ENCODE assay signal across 31 cellular contexts in the genomic region with DNA sequence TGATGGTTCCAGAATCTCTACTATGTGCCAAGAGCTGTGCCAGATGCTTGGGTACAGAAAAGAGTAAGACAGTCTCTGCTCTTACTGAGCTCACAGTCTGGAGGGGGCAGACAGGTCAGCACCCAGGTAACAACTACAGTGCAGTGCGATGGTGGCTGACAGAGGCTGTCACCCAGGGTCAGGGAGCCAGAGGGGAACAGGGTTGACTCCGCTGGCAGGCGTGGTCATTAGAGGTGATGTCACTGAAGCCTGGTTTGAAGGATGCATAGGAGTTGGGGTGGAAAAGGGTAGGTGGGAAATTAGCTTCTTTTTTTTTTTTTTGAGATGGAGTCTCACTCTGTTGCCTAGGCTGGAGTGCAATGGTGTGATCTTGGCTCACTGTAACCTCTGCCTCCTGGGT. TPM values are rescaled to one million over a fixed set of nuclear protein-coding genes. Genes with fewer than 3 reads are reported as not detected.
"Had no signal": no experiment of that assay in that cellular context is flagged by ENCODE, and none has a peak within 500 bp of the region (broad histone marks: within the 10 kb centered on the region; RNA-seq: fewer than 3 reads in every experiment).

No MANE protein-coding gene starts in this region.

- DNase-seq: activated CD4-positive, alpha-beta T cell treated with anti-CD3 and anti-CD28 coated beads for 1 hour; activated CD4-positive, alpha-beta T cell treated with anti-CD3 and anti-CD28 coated beads for 48 hours; activated CD4-positive, alpha-beta T cell treated with anti-CD3 and anti-CD28 coated beads, Interleukin-2, amount 50 U/mL, for 48 hours; activated CD4-positive, CD25-positive, alpha-beta regulatory T cell; activated CD8-positive, alpha-beta T cell treated with anti-CD3 and anti-CD28 coated beads, Interleukin-2, amount 10 ng/mL, durations not matched to agents 7 days and 5 days; activated gamma-delta T cell treated with Interleukin-2 at 50 U/mL for 16 hours; activated naive CD4-positive, alpha-beta T cell treated with anti-CD3 and anti-CD28 coated beads for 36 hours; activated T-cell treated with anti-CD3 and anti-CD28 coated beads, Interleukin-2, amount 50 U/mL, for 24 hours; anterior cingulate cortex; caudate nucleus; cerebellar nuclear complex; NCI-H1105; NCI-H1417 treated with DMSO at 0.1 percent for 48 hours; NCI-H187 treated with DMSO at 0.1 percent for 48 hours; NCI-H2081; NCI-H345; NCI-H524 treated with DMSO at 0.1 percent for 48 hours; RPMI8226; SIG-M5; T1000; WERI-Rb-1 had no signal

- H3K4me3 Mint-ChIP-seq: activated CD8-positive, alpha-beta T cell treated with anti-CD3 and anti-CD28 coated beads, Interleukin-2, amount 10 ng/mL, durations not matched to agents 7 days and 5 days; activated naive CD4-positive, alpha-beta T cell treated with anti-CD3 and anti-CD28 coated beads for 36 hours; activated T-cell treated with anti-CD3 and anti-CD28 coated beads, Interleukin-2, amount 50 U/mL, for 24 hours; brain had no signal

- H3K4me3 ChIP-seq: adrenal gland, K562 had no signal

- H3K36me3 Mint-ChIP-seq: activated naive CD4-positive, alpha-beta T cell treated with anti-CD3 and anti-CD28 coated beads, Interleukin-2, amount 50 U/mL, for 72 hours had no signal

- H3K9me3 Mint-ChIP-seq: activated naive CD4-positive, alpha-beta T cell treated with anti-CD3 and anti-CD28 coated beads for 36 hours; activated naive CD4-positive, alpha-beta T cell treated with anti-CD3 and anti-CD28 coated beads, Interleukin-2, amount 50 U/mL, for 72 hours; activated T-cell treated with anti-CD3 and anti-CD28 coated beads, Interleukin-2, amount 50 U/mL, for 24 hours had no signal

- H3K4me1 ChIP-seq: adrenal gland had no signal

- H3K27ac ChIP-seq: adrenal gland, WERI-Rb-1 had no signal

- H3K9me3 ChIP-seq: adrenal gland had no signal

- H3K27ac Mint-ChIP-seq: activated CD8-positive, alpha-beta T cell treated with anti-CD3 and anti-CD28 coated beads, Interleukin-2, amount 10 ng/mL, durations not matched to agents 7 days and 5 days; activated naive CD4-positive, alpha-beta T cell treated with anti-CD3 and anti-CD28 coated beads for 36 hours; activated T-cell treated with anti-CD3 and anti-CD28 coated beads, Interleukin-2, amount 50 U/mL, for 24 hours had no signal

- H3K36me3 ChIP-seq: adrenal gland had no signal

- H3K27me3 ChIP-seq: adrenal gland had no signal

- ATAC-seq: activated CD8-positive, alpha-beta T cell treated with anti-CD3 and anti-CD28 coated beads, Interleukin-2, amount 10 ng/mL, durations not matched to agents 7 days and 5 days; activated naive CD4-positive, alpha-beta T cell treated with anti-CD3 and anti-CD28 coated beads, Interleukin-2, amount 50 U/mL, for 72 hours; K562; Panc1; Right ventricle myocardium inferior had no signal

- H3K27me3 Mint-ChIP-seq: activated T-cell treated with anti-CD3 and anti-CD28 coated beads, Interleukin-2, amount 50 U/mL, for 24 hours; brain had no signal

RNA-seq across cellular contexts. Expression of gene BCL2L10, which starts 47.1 kb away (rescaled TPM):
- total RNA-seq: activated naive CD4-positive, alpha-beta T cell treated with anti-CD3 and anti-CD28 coated beads for 36 hours; activated naive CD4-positive, alpha-beta T cell treated with anti-CD3 and anti-CD28 coated beads, Interleukin-2, amount 50 U/mL, for 72 hours; K562; M059J; NCI-H460; Right ventricle myocardium inferior; SK-MEL-5; T-helper 1 cell treated with Interleukin-12 subunit alpha and Interleukin-12 subunit beta and Interleukin-4 antibody, amounts not matched to agents 30 ng/mL and 1 ng/mL, for 36 hours had no signal
- polyA plus RNA-seq: K562 had no signal
